ENCODE assay signal across 24 cellular contexts in the genomic region with DNA sequence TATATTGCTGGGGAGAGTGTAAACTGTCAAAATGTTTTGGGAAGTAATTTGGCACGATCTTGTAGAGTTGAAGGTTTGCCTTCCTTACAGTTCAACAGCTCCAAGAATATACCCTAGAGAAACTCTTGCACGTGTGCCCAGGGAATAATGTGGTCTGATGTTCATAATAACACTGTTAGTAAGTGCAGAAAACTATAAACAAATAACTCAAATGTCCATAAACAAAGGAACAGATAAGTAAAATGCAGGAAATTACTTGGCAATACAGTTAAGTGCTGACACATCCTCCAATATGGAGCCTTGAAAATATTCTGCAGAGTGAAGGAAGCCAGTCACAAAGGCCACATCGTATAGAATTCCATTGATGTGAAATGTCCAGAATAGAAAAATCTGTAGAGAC.
"Had no signal": no experiment of that assay in that cellular context is flagged by ENCODE, and none has a peak within 500 bp of the region (broad histone marks: within the 10 kb centered on the region; RNA-seq: fewer than 3 reads in every experiment).

No MANE protein-coding gene starts in this region.

- H3K9me3 Mint-ChIP-seq: activated CD8-positive, alpha-beta T cell treated with anti-CD3 and anti-CD28 coated beads for 36 hours; activated naive CD4-positive, alpha-beta T cell treated with anti-CD3 and anti-CD28 coated beads, Interleukin-2, amount 50 U/mL, for 24 hours; central memory CD8-positive, alpha-beta T cell had no signal

- H3K36me3 ChIP-seq: brain microvascular endothelial cell had no signal

- H3K4me3 Mint-ChIP-seq: activated CD8-positive, alpha-beta T cell treated with anti-CD3 and anti-CD28 coated beads for 36 hours; activated naive CD4-positive, alpha-beta T cell treated with anti-CD3 and anti-CD28 coated beads, Interleukin-2, amount 50 U/mL, for 24 hours; activated T-cell treated with anti-CD3 and anti-CD28 coated beads, Interleukin-2, amount 50 U/mL, for 4 hours; activated T-helper 17 cell treated with anti-CD3 and anti-CD28 coated beads, Interleukin-2, amount 50 U/mL, for 72 hours; central memory CD8-positive, alpha-beta T cell; dendritic cell treated with granulocyte-macrophage colony-stimulating factor and Interleukin-4, amounts not matched to agents 40 ng/mL and 50 ng/mL, for 4 days; endodermal cell had no signal

- H3K36me3 Mint-ChIP-seq: activated naive CD4-positive, alpha-beta T cell treated with anti-CD3 and anti-CD28 coated beads, Interleukin-2, amount 50 U/mL, for 24 hours had no signal

- H3K27ac ChIP-seq: brain microvascular endothelial cell, coronary artery, dorsolateral prefrontal cortex had no signal

- ATAC-seq: activated CD8-positive, alpha-beta T cell treated with anti-CD3 and anti-CD28 coated beads for 36 hours; activated T-cell treated with anti-CD3 and anti-CD28 coated beads, Interleukin-2, amount 50 U/mL, for 4 hours; activated T-helper 17 cell treated with anti-CD3 and anti-CD28 coated beads, Interleukin-2, amount 50 U/mL, for 72 hours; esophagus mucosa had no signal

- H3K27ac Mint-ChIP-seq: activated CD8-positive, alpha-beta T cell treated with anti-CD3 and anti-CD28 coated beads for 36 hours; activated naive CD4-positive, alpha-beta T cell treated with anti-CD3 and anti-CD28 coated beads, Interleukin-2, amount 50 U/mL, for 24 hours; activated T-helper 17 cell treated with anti-CD3 and anti-CD28 coated beads, Interleukin-2, amount 50 U/mL, for 72 hours; dendritic cell treated with granulocyte-macrophage colony-stimulating factor and Interleukin-4, amounts not matched to agents 40 ng/mL and 50 ng/mL, for 4 days; endodermal cell had no signal

- H3K4me3 ChIP-seq: coronary artery, dorsolateral prefrontal cortex had no signal

- H3K27me3 ChIP-seq: brain microvascular endothelial cell, dorsolateral prefrontal cortex had no signal

- H3K27me3 Mint-ChIP-seq: activated CD8-positive, alpha-beta T cell treated with anti-CD3 and anti-CD28 coated beads for 36 hours; activated naive CD4-positive, alpha-beta T cell treated with anti-CD3 and anti-CD28 coated beads, Interleukin-2, amount 50 U/mL, for 24 hours; activated T-helper 17 cell treated with anti-CD3 and anti-CD28 coated beads, Interleukin-2, amount 50 U/mL, for 72 hours; central memory CD8-positive, alpha-beta T cell had no signal

- H3K4me1 Mint-ChIP-seq: activated naive CD4-positive, alpha-beta T cell treated with anti-CD3 and anti-CD28 coated beads, Interleukin-2, amount 50 U/mL, for 24 hours; activated T-helper 17 cell treated with anti-CD3 and anti-CD28 coated beads, Interleukin-2, amount 50 U/mL, for 72 hours; endodermal cell had no signal

- DNase-seq: activated CD4-positive, alpha-beta T cell treated with anti-CD3 and anti-CD28 coated beads for 1 hour; activated CD4-positive, alpha-beta T cell treated with anti-CD3 and anti-CD28 coated beads for 4 hours; activated CD4-positive, alpha-beta T cell treated with anti-CD3 and anti-CD28 coated beads, Interleukin-2, amount 50 U/mL, for 1 hour; activated CD4-positive, alpha-beta T cell treated with anti-CD3 and anti-CD28 coated beads, Interleukin-2, amount 50 U/mL, for 48 hours; activated CD8-positive, alpha-beta memory T cell treated with anti-CD3 and anti-CD28 coated beads for 24 hours; activated CD8-positive, alpha-beta T cell treated with anti-CD3 and anti-CD28 coated beads for 36 hours; activated effector memory CD4-positive, alpha-beta T cell treated with Interleukin-2 at 50 U/mL for 16 hours; activated gamma-delta T cell treated with Interleukin-2 at 50 U/mL for 16 hours; activated naive CD4-positive, alpha-beta T cell treated with Interleukin-2 at 50 U/mL for 16 hours; activated T-cell treated with anti-CD3 and anti-CD28 coated beads, Interleukin-2, amount 50 U/mL, for 4 hours; amniotic stem cell; anterior cingulate cortex; brain microvascular endothelial cell; dorsolateral prefrontal cortex; effector memory CD4-positive, alpha-beta T cell; endodermal cell; head of caudate nucleus; T-helper 2 cell had no signal
